In the genomic region with DNA sequence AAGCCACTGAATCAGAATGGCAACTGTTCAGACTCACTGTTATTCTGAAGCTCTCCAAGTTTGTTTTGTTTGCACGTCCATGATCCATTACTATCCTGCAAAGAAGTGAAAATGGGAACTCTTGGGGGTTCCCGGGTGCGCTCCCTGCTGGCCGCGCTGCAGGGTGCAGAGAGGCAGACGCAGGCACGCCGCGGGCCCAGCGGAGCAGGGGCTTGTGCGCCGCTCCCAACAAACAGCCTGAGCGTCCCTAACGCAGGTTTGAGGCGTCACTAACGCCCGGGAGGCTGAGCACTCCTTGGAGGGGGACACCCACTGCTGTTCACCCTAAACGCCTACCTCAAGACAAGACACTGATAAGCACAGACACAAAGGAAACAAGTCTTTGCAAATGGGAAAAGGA, we compare ENCODE assay signal across 10 cellular contexts. TPM values are rescaled to one million over a fixed set of nuclear protein-coding genes. Genes with fewer than 3 reads are reported as not detected.
A peak's percentile ranks its signal among the peaks of the same experiment; 100 is the strongest.
DNase-seq lines count a peak whose midpoint lies in the region; ATAC-seq and TF ChIP-seq lines count a peak whose summit lies in the region.
"Had no signal": no experiment of that assay in that cellular context is flagged by ENCODE, and none has a peak within 500 bp of the region (broad histone marks: within the 10 kb centered on the region; RNA-seq: fewer than 3 reads in every experiment).

No MANE protein-coding gene starts in this region.

- H3K4me1 ChIP-seq in OCI-LY7 (ENCODE audit: insufficient read depth, low read length, poor library complexity, severe bottlenecking): no peaks in the 10 kb centered on the region
- H3K4me1 ChIP-seq in neuronal stem cell (ENCODE audit: control insufficient read depth in 2 of 2, insufficient read depth in 1 of 2, low read depth in 1 of 2, low read length in 2 of 2): peaks cover 0 to 2% of the 10 kb centered on the region in 2 donors

- no peaks in the 10 kb centered on the region; the same call in 1 of the 2 replicates for H3K9me2 ChIP-seq in OCI-LY7 (ENCODE audit: insufficient read depth, low read length)

- ATAC-seq in GM18858 (IDR thresholded peaks at IDR 0.05; ENCODE audit: unreplicated experiment): no peak

- H4K20me1 ChIP-seq in OCI-LY7 (ENCODE audit: insufficient read depth, low read length): no peaks in the 10 kb centered on the region

- H2AFZ ChIP-seq in OCI-LY7 (ENCODE audit: low read length): no peak overlapping the region
- peak overlapping the region; percentile 36 for H2AFZ ChIP-seq in neuronal stem cell (ENCODE audit: low read length)

- H3K14ac ChIP-seq in neuronal stem cell (ENCODE audit: low read length): no peak overlapping the region

- no peak overlapping the region for H3K9ac ChIP-seq in neuronal stem cell (ENCODE audit: low read depth, low read length, poor library complexity)

- H2BK5ac ChIP-seq in neuronal stem cell (ENCODE audit: low read length): no peak overlapping the region

- CTCF ChIA-PET in OCI-LY7 (lab: Charles Lee; ENCODE audit: unreplicated experiment): no interaction called here

- POLR2A ChIA-PET in OCI-LY7 (lab: Charles Lee): no interaction called here

- H3K9me3 ChIP-seq in OCI-LY7 (ENCODE audit: low read length) (no peaks in the 10 kb centered on the region), neuronal stem cell (replicated peaks in 1 of 2; ENCODE audit: control insufficient read depth in 2 of 2, insufficient read depth in 1 of 2, low read depth in 1 of 2, low read length in 2 of 2) (no peaks in the 10 kb centered on the region)

- DNase-seq in OCI-LY7 (ENCODE audit: low spot score) (no peak), globus pallidus (ENCODE audit: low spot score) (peak; percentile 20), neuronal stem cell (ENCODE audit: low spot score) (no peak), T-helper 9 cell (no peak), NCI-H146 treated with DMSO at 0.1 percent for 48 hours (lab: John Stamatoyannopoulos, UW; ENCODE audit: unreplicated experiment) (no peak)
- no peak for DNase-seq in activated CD4-positive, alpha-beta T cell treated with anti-CD3 and anti-CD28 coated beads, Interleukin-2, amount 50 U/mL, for 48 hours
- DNase-seq: activated CD4-positive, alpha-beta T cell treated with anti-CD3 and anti-CD28 coated beads, Interleukin-2, amount 50 U/mL, for 1 hour; midbrain had no signal

- H3K4ac ChIP-seq in neuronal stem cell (ENCODE audit: low read length): no peak overlapping the region

- H2BK15ac ChIP-seq in neuronal stem cell (ENCODE audit: low read length): no peak overlapping the region

- no peak overlapping the region for H2AK5ac ChIP-seq in neuronal stem cell (ENCODE audit: low read depth, low read length)

- TF ChIP-seq CTCF in GM12874 (IDR thresholded peaks at IDR 0.05; ENCODE audit: insufficient read depth, low read depth, low read length) (peak; percentile 59), OCI-LY7 (conservative IDR thresholded peaks at IDR 0.05; ENCODE audit: low read length) (peak; percentile 69)

- H2BK120ac ChIP-seq in neuronal stem cell (ENCODE audit: low read depth, low read length): no peak overlapping the region

- no peaks in the 10 kb centered on the region for H3K79me1 ChIP-seq in neuronal stem cell (ENCODE audit: low read depth, low read length)

- H3K27me3 ChIP-seq in neuronal stem cell (ENCODE audit: control insufficient read depth in 3 of 3, insufficient read depth in 3 of 3, low read depth in 1 of 3, low read length in 3 of 3): no peaks in the 10 kb centered on the region

- peak overlapping the region; percentile 52 for H3K18ac ChIP-seq in neuronal stem cell (ENCODE audit: low read length)

- H3K36me3 ChIP-seq in OCI-LY7 (ENCODE audit: insufficient read depth, low read length): no peaks in the 10 kb centered on the region
- H3K36me3 ChIP-seq in neuronal stem cell (replicated peaks in 1 of 2; ENCODE audit: control insufficient read depth in 2 of 2, insufficient read depth in 2 of 2, low read length in 2 of 2): no peaks in the 10 kb centered on the region

- no CpG with 5 or more reads among the region's 18 CpGs for WGBS in neuronal stem cell (ENCODE audit: extremely low coverage in 2 of 2, insufficient read length in 2 of 2, insufficient replicate concordance in 1 of 2), 2 donors

- BruUV-seq in OCI-LY7 (replicated peaks; lab: Mats Ljungman, UMichigan): no TSS peak

- no peak overlapping the region for H3K23ac ChIP-seq in neuronal stem cell (ENCODE audit: low read depth, low read length, poor library complexity)

- no peak overlapping the region for H2BK12ac ChIP-seq in neuronal stem cell (ENCODE audit: low read length)

- no peaks in the 10 kb centered on the region for H3K79me2 ChIP-seq in OCI-LY7 (ENCODE audit: insufficient read depth, low read depth, low read length)

- H3K4me2 ChIP-seq in OCI-LY7 (ENCODE audit: low read length): no peak overlapping the region
- H3K4me2 ChIP-seq in neuronal stem cell (ENCODE audit: insufficient read depth, low read length, poor library complexity, severe bottlenecking): no peak overlapping the region

- H3K27ac ChIP-seq in OCI-LY7 (ENCODE audit: low read depth, low read length, poor library complexity, severe bottlenecking) (no peak overlapping the region), neuronal stem cell (replicated peaks; ENCODE audit: low read length) (no peak overlapping the region)

- intact Hi-C loops in OCI-LY7 (cut with micrococcal nuclease; ENCODE audit: unreplicated experiment): no loop called here

- no peak overlapping the region for H4K8ac ChIP-seq in neuronal stem cell (ENCODE audit: low read depth, low read length)

- H3K4me3 ChIP-seq in OCI-LY7 (ENCODE audit: low read depth, low read length, poor library complexity, severe bottlenecking) (no peak overlapping the region), neuronal stem cell (ENCODE audit: low read length in 2 of 2) (no peak overlapping the region)

- H4K91ac ChIP-seq in neuronal stem cell (ENCODE audit: low read depth, low read length, poor library complexity): no peak overlapping the region

RNA-seq across cellular contexts. Expression of gene PIEZO2, which starts 14.3 kb away (rescaled TPM):
- total RNA-seq in OCI-LY7 (2014; rRNA removed; shearing (Covaris generic)): 0.95 and 2.6 TPM in 2 replicates
- 3.3 and 5.6 TPM in 2 replicates for total RNA-seq in OCI-LY7 (2022)
- polyA plus RNA-seq in neuronal stem cell (2013, experiment 1 of 2): 2.8 TPM
- polyA plus RNA-seq in neuronal stem cell (2013, experiment 2 of 2): 3.2 TPM
